Comparison of ENCODE assay signal across 1 cellular context in the genomic region with DNA sequence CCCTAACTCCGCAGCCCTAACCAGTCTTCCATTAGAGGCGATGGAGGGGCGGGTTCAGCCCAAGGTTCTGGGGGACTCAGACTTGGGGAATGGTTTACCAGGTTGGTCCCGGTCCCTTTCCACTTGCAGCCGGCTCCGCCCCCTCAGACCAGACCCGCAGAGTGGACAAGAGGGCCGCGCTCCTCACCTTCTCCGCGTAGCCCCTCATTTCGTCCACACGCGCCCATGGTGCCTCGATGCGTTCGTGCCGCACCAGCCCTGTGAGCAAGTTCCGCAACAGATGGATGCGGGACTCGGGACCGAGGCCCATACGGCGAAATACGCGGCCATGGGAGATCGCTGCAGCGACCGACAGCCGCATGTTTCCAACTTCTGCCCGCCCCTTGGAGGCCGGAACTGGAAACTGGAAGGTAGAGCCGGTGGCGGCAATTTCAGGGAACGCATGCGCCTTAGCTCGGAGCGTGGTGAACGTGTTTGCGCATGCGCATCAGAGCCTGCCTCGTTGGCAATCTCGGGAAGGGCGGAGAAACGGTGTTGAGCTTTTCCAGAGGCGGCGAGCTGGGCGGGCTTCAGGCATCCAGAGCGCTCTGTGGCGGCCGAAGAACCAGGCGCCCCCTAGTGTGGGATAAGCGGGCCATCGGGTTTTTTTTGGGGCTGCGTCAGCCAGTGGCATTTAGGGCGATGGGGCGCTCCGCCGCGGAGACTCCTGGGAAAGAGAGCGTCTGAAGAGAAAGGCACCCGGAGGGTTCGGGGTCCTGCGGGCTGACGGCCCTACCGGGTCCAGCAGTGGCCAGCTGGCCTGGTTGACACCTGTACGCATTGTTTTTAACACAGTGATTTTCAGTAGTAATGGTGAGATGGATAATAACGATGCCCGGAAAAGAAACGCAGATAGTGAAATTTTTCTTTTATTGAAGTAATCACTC.
TF ChIP-seq lines count a peak whose summit lies in the region.

A gene (minus strand): TSS at position 405 of the 926 bp plus-strand sequence. CDS start 44 bp downstream, at position 361.

TF ChIP-seq in HepG2, 621 proteins besides CTCF, POLR2A, EP300 and RAD21 (continued from another document and continues in another):
- TF ChIP-seq, protein P1, sequence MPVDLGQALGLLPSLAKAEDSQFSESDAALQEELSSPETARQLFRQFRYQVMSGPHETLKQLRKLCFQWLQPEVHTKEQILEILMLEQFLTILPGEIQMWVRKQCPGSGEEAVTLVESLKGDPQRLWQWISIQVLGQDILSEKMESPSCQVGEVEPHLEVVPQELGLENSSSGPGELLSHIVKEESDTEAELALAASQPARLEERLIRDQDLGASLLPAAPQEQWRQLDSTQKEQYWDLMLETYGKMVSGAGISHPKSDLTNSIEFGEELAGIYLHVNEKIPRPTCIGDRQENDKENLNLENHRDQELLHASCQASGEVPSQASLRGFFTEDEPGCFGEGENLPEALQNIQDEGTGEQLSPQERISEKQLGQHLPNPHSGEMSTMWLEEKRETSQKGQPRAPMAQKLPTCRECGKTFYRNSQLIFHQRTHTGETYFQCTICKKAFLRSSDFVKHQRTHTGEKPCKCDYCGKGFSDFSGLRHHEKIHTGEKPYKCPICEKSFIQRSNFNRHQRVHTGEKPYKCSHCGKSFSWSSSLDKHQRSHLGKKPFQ (CRISPR knock-in tag; IDR thresholded peaks at IDR 0.05; ENCODE audit: insufficient replicate concordance) = peak; percentile 91
- TF ChIP-seq, protein P2, sequence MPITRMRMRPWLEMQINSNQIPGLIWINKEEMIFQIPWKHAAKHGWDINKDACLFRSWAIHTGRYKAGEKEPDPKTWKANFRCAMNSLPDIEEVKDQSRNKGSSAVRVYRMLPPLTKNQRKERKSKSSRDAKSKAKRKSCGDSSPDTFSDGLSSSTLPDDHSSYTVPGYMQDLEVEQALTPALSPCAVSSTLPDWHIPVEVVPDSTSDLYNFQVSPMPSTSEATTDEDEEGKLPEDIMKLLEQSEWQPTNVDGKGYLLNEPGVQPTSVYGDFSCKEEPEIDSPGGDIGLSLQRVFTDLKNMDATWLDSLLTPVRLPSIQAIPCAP (CRISPR knock-in tag; IDR thresholded peaks at IDR 0.05; ENCODE audit: low read depth) = no peak
- TF ChIP-seq, protein P3, sequence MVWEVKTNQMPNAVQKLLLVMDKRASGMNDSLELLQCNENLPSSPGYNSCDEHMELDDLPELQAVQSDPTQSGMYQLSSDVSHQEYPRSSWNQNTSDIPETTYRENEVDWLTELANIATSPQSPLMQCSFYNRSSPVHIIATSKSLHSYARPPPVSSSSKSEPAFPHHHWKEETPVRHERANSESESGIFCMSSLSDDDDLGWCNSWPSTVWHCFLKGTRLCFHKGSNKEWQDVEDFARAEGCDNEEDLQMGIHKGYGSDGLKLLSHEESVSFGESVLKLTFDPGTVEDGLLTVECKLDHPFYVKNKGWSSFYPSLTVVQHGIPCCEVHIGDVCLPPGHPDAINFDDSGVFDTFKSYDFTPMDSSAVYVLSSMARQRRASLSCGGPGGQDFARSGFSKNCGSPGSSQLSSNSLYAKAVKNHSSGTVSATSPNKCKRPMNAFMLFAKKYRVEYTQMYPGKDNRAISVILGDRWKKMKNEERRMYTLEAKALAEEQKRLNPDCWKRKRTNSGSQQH (CRISPR knock-in tag; IDR thresholded peaks at IDR 0.05; ENCODE audit: low read depth) = peak; percentile 85
- TF ChIP-seq DNMT1 (CRISPR knock-in tag; IDR thresholded peaks at IDR 0.05) (peak; percentile 79; the same call in 1 of the 2 replicates), ZNF337 (CRISPR knock-in tag; IDR thresholded peaks at IDR 0.05; ENCODE audit: borderline replicate concordance, low read depth) (peak; percentile 96), ZKSCAN5 (CRISPR knock-in tag; IDR thresholded peaks at IDR 0.05) (0 out of 2 replicates have a peak, but pooled peaks have one; percentile 17), ZNF138 (CRISPR knock-in tag; IDR thresholded peaks at IDR 0.05; ENCODE audit: low read depth) (peak; percentile 83; the same call in 1 of the 2 replicates), NFE2 (CRISPR knock-in tag; IDR thresholded peaks at IDR 0.05) (no peak), TOPORS (CRISPR knock-in tag; IDR thresholded peaks at IDR 0.05) (peak; percentile 59), IRF2 (CRISPR knock-in tag; IDR thresholded peaks at IDR 0.05) (peak; percentile 57), ZNF660 (CRISPR knock-in tag; IDR thresholded peaks at IDR 0.05; ENCODE audit: borderline replicate concordance, low read depth) (no peak), HNRNPH1 (optimal IDR thresholded peaks at IDR 0.05; ENCODE audit: low read depth, low read length) (peak; percentile 15), MED1 (CRISPR knock-in tag; IDR thresholded peaks at IDR 0.05) (peak; percentile 81), SYNCRIP (IDR thresholded peaks at IDR 0.05; ENCODE audit: insufficient read depth, low read depth, low read length) (no peak), ZNF264 (CRISPR knock-in tag; IDR thresholded peaks at IDR 0.05) (no peak; the same call in none of the 2 replicates), ZNF83 (CRISPR knock-in tag; IDR thresholded peaks at IDR 0.05; ENCODE audit: borderline replicate concordance) (no peak), ZNF790 (CRISPR knock-in tag; IDR thresholded peaks at IDR 0.05; ENCODE audit: borderline replicate concordance) (0 out of 2 replicates have a peak, but pooled peaks have one; percentile 29), ZNF34 (CRISPR knock-in tag; IDR thresholded peaks at IDR 0.05; ENCODE audit: borderline replicate concordance) (no peak), GZF1 (CRISPR knock-in tag; IDR thresholded peaks at IDR 0.05) (no peak), KLF16 (CRISPR knock-in tag; IDR thresholded peaks at IDR 0.05) (peak; percentile 28 to 93; a peak in 1 of 4 replicates), JUNB (CRISPR knock-in tag; IDR thresholded peaks at IDR 0.05; ENCODE audit: borderline replicate concordance) (peak; percentile 42; the same call in 1 of the 2 replicates), FLYWCH1 (CRISPR knock-in tag; IDR thresholded peaks at IDR 0.05) (no peak), KLF13 (CRISPR knock-in tag; IDR thresholded peaks at IDR 0.05) (peak; percentile 51; the same call in 1 of the 2 replicates), ZNF3 (CRISPR knock-in tag; IDR thresholded peaks at IDR 0.05) (no peak), CBX2 (IDR thresholded peaks at IDR 0.05; ENCODE audit: low read depth, low read length) (no peak), CBX2 (CRISPR knock-in tag; IDR thresholded peaks at IDR 0.05; ENCODE audit: low read depth) (no peak), KDM5B (CRISPR knock-in tag; IDR thresholded peaks at IDR 0.05; ENCODE audit: borderline replicate concordance) (peak; percentile 96)
- TF ChIP-seq, protein P4, sequence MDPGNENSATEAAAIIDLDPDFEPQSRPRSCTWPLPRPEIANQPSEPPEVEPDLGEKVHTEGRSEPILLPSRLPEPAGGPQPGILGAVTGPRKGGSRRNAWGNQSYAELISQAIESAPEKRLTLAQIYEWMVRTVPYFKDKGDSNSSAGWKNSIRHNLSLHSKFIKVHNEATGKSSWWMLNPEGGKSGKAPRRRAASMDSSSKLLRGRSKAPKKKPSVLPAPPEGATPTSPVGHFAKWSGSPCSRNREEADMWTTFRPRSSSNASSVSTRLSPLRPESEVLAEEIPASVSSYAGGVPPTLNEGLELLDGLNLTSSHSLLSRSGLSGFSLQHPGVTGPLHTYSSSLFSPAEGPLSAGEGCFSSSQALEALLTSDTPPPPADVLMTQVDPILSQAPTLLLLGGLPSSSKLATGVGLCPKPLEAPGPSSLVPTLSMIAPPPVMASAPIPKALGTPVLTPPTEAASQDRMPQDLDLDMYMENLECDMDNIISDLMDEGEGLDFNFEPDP (CRISPR knock-in tag; conservative IDR thresholded peaks at IDR 0.05) = no peak
- TF ChIP-seq, protein P5, sequence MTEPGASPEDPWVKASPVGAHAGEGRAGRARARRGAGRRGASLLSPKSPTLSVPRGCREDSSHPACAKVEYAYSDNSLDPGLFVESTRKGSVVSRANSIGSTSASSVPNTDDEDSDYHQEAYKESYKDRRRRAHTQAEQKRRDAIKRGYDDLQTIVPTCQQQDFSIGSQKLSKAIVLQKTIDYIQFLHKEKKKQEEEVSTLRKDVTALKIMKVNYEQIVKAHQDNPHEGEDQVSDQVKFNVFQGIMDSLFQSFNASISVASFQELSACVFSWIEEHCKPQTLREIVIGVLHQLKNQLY (CRISPR knock-in tag; IDR thresholded peaks at IDR 0.05) = peak; percentile 52
- TF ChIP-seq, protein P6, sequence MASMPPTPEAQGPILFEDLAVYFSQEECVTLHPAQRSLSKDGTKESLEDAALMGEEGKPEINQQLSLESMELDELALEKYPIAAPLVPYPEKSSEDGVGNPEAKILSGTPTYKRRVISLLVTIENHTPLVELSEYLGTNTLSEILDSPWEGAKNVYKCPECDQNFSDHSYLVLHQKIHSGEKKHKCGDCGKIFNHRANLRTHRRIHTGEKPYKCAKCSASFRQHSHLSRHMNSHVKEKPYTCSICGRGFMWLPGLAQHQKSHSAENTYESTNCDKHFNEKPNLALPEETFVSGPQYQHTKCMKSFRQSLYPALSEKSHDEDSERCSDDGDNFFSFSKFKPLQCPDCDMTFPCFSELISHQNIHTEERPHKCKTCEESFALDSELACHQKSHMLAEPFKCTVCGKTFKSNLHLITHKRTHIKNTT (CRISPR knock-in tag; IDR thresholded peaks at IDR 0.05) = no peak
- TF ChIP-seq, protein P7, sequence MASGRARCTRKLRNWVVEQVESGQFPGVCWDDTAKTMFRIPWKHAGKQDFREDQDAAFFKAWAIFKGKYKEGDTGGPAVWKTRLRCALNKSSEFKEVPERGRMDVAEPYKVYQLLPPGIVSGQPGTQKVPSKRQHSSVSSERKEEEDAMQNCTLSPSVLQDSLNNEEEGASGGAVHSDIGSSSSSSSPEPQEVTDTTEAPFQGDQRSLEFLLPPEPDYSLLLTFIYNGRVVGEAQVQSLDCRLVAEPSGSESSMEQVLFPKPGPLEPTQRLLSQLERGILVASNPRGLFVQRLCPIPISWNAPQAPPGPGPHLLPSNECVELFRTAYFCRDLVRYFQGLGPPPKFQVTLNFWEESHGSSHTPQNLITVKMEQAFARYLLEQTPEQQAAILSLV (CRISPR knock-in tag; IDR thresholded peaks at IDR 0.05; ENCODE audit: borderline replicate concordance) = peak; percentile 67; the same call in 1 of the 2 replicates
- TF ChIP-seq, protein P8, sequence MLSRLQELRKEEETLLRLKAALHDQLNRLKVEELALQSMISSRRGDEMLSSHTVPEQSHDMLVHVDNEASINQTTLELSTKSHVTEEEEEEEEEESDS (CRISPR knock-in tag; IDR thresholded peaks at IDR 0.05; ENCODE audit: borderline replicate concordance) = peak; percentile 77; the same call in 1 of the 2 replicates
- TF ChIP-seq, protein P9, sequence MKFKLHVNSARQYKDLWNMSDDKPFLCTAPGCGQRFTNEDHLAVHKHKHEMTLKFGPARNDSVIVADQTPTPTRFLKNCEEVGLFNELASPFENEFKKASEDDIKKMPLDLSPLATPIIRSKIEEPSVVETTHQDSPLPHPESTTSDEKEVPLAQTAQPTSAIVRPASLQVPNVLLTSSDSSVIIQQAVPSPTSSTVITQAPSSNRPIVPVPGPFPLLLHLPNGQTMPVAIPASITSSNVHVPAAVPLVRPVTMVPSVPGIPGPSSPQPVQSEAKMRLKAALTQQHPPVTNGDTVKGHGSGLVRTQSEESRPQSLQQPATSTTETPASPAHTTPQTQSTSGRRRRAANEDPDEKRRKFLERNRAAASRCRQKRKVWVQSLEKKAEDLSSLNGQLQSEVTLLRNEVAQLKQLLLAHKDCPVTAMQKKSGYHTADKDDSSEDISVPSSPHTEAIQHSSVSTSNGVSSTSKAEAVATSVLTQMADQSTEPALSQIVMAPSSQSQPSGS (CRISPR knock-in tag; IDR thresholded peaks at IDR 0.05) = peak; percentile 90
- TF ChIP-seq, protein P10, sequence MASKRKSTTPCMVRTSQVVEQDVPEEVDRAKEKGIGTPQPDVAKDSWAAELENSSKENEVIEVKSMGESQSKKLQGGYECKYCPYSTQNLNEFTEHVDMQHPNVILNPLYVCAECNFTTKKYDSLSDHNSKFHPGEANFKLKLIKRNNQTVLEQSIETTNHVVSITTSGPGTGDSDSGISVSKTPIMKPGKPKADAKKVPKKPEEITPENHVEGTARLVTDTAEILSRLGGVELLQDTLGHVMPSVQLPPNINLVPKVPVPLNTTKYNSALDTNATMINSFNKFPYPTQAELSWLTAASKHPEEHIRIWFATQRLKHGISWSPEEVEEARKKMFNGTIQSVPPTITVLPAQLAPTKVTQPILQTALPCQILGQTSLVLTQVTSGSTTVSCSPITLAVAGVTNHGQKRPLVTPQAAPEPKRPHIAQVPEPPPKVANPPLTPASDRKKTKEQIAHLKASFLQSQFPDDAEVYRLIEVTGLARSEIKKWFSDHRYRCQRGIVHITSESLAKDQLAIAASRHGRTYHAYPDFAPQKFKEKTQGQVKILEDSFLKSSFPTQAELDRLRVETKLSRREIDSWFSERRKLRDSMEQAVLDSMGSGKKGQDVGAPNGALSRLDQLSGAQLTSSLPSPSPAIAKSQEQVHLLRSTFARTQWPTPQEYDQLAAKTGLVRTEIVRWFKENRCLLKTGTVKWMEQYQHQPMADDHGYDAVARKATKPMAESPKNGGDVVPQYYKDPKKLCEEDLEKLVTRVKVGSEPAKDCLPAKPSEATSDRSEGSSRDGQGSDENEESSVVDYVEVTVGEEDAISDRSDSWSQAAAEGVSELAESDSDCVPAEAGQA (IDR thresholded peaks at IDR 0.05; ENCODE audit: low read depth) = 0 out of 2 replicates have a peak, but pooled peaks have one; percentile 41
- TF ChIP-seq, protein P10 (CRISPR knock-in tag; IDR thresholded peaks at IDR 0.05; ENCODE audit: borderline replicate concordance) = no peak
- TF ChIP-seq, protein P11, sequence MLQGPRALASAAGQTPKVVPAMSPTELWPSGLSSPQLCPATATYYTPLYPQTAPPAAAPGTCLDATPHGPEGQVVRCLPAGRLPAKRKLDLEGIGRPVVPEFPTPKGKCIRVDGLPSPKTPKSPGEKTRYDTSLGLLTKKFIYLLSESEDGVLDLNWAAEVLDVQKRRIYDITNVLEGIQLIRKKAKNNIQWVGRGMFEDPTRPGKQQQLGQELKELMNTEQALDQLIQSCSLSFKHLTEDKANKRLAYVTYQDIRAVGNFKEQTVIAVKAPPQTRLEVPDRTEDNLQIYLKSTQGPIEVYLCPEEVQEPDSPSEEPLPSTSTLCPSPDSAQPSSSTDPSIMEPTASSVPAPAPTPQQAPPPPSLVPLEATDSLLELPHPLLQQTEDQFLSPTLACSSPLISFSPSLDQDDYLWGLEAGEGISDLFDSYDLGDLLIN (CRISPR knock-in tag; IDR thresholded peaks at IDR 0.05; ENCODE audit: borderline replicate concordance) = peak; percentile 58; the same call in 1 of the 2 replicates
